10 cellular contexts compared by ENCODE assay signal in the genomic region with DNA sequence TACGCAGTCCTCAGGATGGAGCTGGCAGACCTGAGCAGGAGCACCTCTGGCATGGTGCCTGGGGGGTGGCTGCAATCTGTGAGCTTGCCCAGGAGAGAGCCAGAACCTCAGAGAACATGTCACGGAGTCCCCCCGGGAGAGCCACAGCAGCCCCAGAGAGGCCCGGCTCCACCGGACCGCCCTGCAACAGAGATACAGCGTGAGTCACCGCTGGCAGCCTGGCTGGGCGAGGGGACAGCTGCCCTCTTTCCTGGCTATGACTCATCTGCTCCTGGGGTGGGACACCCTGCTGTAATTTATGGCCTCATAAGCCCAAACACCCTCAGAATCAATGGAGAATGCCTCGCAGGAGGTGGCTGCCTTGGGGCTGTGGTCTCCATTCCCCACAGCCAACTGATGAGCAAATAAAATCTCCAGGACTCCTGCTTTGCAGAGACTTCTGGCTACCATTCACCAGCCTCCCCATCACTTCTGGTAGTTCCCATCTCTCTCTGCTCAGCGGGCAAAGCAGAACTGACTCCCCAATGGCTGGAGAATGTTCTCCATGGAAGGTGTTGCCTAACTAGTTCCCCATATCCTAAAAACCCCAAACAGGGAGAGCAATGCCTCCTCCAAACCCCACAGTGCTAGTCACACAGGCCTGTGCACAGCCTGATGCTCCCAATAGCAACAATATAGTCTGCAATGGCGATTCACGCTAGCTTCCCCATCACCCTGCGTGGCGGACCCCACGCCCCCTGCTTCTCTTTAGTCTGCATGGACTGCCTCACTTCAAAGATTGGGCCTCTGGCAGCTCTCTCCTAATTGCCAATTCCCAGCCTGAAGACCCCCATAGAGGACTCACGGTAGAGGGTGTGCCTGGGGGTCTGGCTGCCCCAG. TPM values are rescaled to one million over a fixed set of nuclear protein-coding genes. Genes with fewer than 3 reads are reported as not detected.
DNase-seq lines count a peak whose midpoint lies in the region; ATAC-seq and TF ChIP-seq lines count a peak whose summit lies in the region.
"Had no signal": no experiment of that assay in that cellular context is flagged by ENCODE, and none has a peak within 500 bp of the region (broad histone marks: within the 10 kb centered on the region; RNA-seq: fewer than 3 reads in every experiment).

No MANE protein-coding gene starts in this region.

- no peak for TF ChIP-seq CTCF in endothelial cell (IDR thresholded peaks at IDR 0.05; ENCODE audit: unreplicated experiment)

- H3K27ac Mint-ChIP-seq in endothelial cell (ENCODE audit: unreplicated experiment): peak overlapping the region; percentile 36

- DNase-seq in COR-L47 (lab: John Stamatoyannopoulos, UW) (peak; percentile 86), NCI-H345 treated with DMSO at 0.1 percent for 48 hours (lab: John Stamatoyannopoulos, UW; ENCODE audit: unreplicated experiment) (peak; percentile 24), endothelial cell (ENCODE audit: low spot score) (no peak), myocyte (ENCODE audit: low read depth) (peak; percentile 94), NCI-H1105 treated with DMSO at 0.1 percent for 48 hours (lab: John Stamatoyannopoulos, UW) (no peak)
- no peak for DNase-seq in activated naive CD4-positive, alpha-beta T cell treated with Interleukin-2 at 50 U/mL for 16 hours
- DNase-seq: effector CD8-positive, alpha-beta T cell; NCI-H510A treated with DMSO at 0.1 percent for 48 hours had no signal

- H3K4me1 Mint-ChIP-seq in endothelial cell (ENCODE audit: unreplicated experiment): no peaks in the 10 kb centered on the region

- ATAC-seq in GM19463 (IDR thresholded peaks at IDR 0.05; ENCODE audit: unreplicated experiment) (no peak), GM21717 (IDR thresholded peaks at IDR 0.05; ENCODE audit: unreplicated experiment) (no peak)

- no peak overlapping the region for H3K4me3 Mint-ChIP-seq in endothelial cell (ENCODE audit: unreplicated experiment)

- H3K36me3 Mint-ChIP-seq in endothelial cell (ENCODE audit: low read depth, unreplicated experiment): no peaks in the 10 kb centered on the region

- H3K9me3 Mint-ChIP-seq in endothelial cell (ENCODE audit: unreplicated experiment): no peaks in the 10 kb centered on the region

- H3K27me3 Mint-ChIP-seq in endothelial cell (ENCODE audit: unreplicated experiment): peaks cover 2% of the 10 kb centered on the region

RNA-seq across cellular contexts. Expression of a gene that starts 21.6 kb away (rescaled TPM):
- total RNA-seq in endothelial cell (ENCODE audit: unreplicated experiment) (0.13 TPM), myocyte (2.9 and 5.2 TPM in 2 replicates)
- polyA plus RNA-seq in myocyte (2012): 0.68 TPM

RNA-seq across cellular contexts. Expression of a gene that starts 51.6 kb away (rescaled TPM):
- total RNA-seq in endothelial cell (ENCODE audit: unreplicated experiment): 2.1 TPM
- 9.8 and 11.6 TPM in 2 replicates for total RNA-seq in myocyte
- polyA plus RNA-seq in myocyte (2012): 7.7 TPM

Comparison
In these comparisons a context has a peak if more than half of its experiments do, and no peak if none do; other contexts are left out.
1. DNase-seq: peak in COR-L47 (single experiment), NCI-H345 treated with DMSO at 0.1 percent for 48 hours (single experiment) and myocyte (single experiment); none in endothelial cell (single experiment), activated naive CD4-positive, alpha-beta T cell treated with Interleukin-2 at 50 U/mL for 16 hours (single experiment) and NCI-H1105 treated with DMSO at 0.1 percent for 48 hours (single experiment).